ENCODE assay signal across 23 cellular contexts in the genomic region with DNA sequence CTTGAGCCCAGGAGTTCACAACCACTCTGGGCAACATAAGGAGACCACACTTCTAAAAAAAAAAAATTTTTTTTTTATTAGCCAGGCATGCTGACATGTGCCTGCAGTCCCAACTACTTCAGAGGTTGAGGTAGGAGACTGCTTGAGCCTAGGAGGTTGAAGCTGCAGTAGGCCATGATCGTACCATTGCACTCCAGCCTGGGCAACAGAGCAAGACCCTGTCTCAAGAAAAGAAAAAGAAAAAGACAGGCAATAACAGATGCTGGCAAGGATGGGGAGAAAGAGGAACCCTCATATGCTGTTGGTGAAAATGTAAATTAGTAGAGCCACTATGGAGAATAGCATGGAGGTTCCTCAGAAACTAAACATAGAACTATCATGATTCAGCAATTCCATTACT.
"Had no signal": no experiment of that assay in that cellular context is flagged by ENCODE, and none has a peak within 500 bp of the region (broad histone marks: within the 10 kb centered on the region; RNA-seq: fewer than 3 reads in every experiment).

No MANE protein-coding gene starts in this region.

- H3K9ac ChIP-seq: neural progenitor cell had no signal

- H3K27ac ChIP-seq: breast epithelium, colonic mucosa, esophagus squamous epithelium, neural progenitor cell, transverse colon had no signal

- H3K4me3 ChIP-seq: breast epithelium, colonic mucosa, esophagus squamous epithelium, heart left ventricle, neural progenitor cell, transverse colon had no signal

- FAIRE-seq: islet of Langerhans, TTC549, urothelium cell line had no signal

- H3K4me2 ChIP-seq: neural progenitor cell had no signal

- DNase-seq: activated CD4-positive, alpha-beta T cell treated with anti-CD3 and anti-CD28 coated beads for 36 hours; activated CD4-positive, alpha-beta T cell treated with anti-CD3 and anti-CD28 coated beads, Interleukin-2, amount 50 U/mL, for 4 hours; activated CD8-positive, alpha-beta memory T cell treated with anti-CD3 and anti-CD28 coated beads for 24 hours; activated CD8-positive, alpha-beta memory T cell treated with anti-CD3 and anti-CD28 coated beads, Interleukin-2, amount 50 U/mL, for 4 hours; activated naive CD8-positive, alpha-beta T cell treated with anti-CD3 and anti-CD28 coated beads, Interleukin-2, amount 10 ng/mL, durations not matched to agents 7 days and 5 days; activated T-cell treated with anti-CD3 and anti-CD28 coated beads, Interleukin-2, amount 50 U/mL, for 24 hours; amniotic stem cell; colonic mucosa; esophagus squamous epithelium; heart left ventricle; left ventricle myocardium superior; mammary epithelial cell; naive thymus-derived CD8-positive, alpha-beta T cell; stimulated activated CD4-positive, alpha-beta T cell treated with anti-CD3 and anti-CD28 coated beads, Interleukin-2, amount 100 ng/mL, for 48 hours; stimulated activated CD8-positive, alpha-beta memory T cell treated with anti-CD3 and anti-CD28 coated beads, Interleukin-4, amount 100 ng/mL, for 48 hours; stimulated activated naive B cell treated with anti-CD40 and anti-IgM and Interleukin-4, amounts not matched to agents 10 μg/mL and 1 μg/mL and 100 μg/mL, for 72 hours; transverse colon had no signal

- ATAC-seq: activated CD4-positive, alpha-beta T cell treated with anti-CD3 and anti-CD28 coated beads for 36 hours; activated T-helper 17 cell treated with anti-CD3 and anti-CD28 coated beads, Interleukin-2, amount 50 U/mL, for 72 hours; heart left ventricle; left ventricle myocardium superior; naive thymus-derived CD8-positive, alpha-beta T cell; stimulated activated naive B cell treated with anti-CD40 and anti-IgM and Interleukin-4, amounts not matched to agents 10 μg/mL and 1 μg/mL and 100 μg/mL, for 72 hours had no signal

- H3K36me3 ChIP-seq: breast epithelium, colonic mucosa, esophagus squamous epithelium, heart left ventricle, neural progenitor cell, transverse colon had no signal

- H3K9me3 ChIP-seq: breast epithelium, colonic mucosa, esophagus squamous epithelium, heart left ventricle, transverse colon had no signal

- H3K27me3 ChIP-seq: breast epithelium, colonic mucosa, esophagus squamous epithelium, heart left ventricle, neural progenitor cell, transverse colon had no signal

- H2AFZ ChIP-seq: neural progenitor cell had no signal
